ENCODE assay signal across 8 cellular contexts in the genomic region with DNA sequence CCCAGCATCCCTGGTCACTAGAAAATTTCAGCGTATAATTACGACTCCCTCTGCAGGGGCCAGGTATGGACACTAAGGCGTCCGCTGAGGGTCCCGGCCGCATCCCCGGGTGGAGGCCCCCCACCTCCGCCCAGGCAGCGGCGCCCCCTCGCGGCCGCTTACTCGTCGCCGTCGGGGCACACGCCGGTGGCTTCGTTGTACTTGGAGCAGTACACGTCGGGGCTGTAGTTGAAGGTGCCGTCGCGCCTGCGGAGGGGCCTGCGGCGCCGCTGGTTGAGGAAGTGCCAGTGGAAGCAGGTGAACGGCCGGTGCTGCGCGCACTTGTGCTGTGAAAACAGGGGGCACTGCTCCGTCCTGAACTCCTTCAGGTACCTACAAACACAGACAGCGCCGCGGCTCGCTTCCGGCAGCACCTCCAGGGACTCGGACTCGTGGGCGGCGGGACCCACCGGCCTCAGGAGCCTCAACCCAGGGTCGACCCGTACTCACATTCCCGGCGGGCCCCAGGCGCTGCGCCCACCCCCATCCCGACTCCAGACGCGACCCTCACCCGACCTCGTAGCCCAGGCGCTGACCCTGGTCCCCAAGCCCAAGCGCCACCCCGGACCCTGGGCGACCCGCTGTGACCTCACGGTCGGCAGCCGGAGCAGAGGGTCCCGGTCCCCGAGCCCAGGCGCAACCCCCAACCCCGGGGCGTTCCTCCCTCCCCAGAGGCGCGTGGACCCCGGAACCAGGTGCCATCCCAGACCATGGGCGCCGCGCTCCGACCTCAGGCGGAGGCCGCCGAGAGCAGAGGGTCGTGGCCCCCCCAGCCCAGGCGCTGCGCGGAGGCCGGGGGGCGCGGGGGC. TPM values are rescaled to one million over a fixed set of nuclear protein-coding genes. Genes with fewer than 3 reads are reported as not detected.
DNase-seq lines count a peak whose midpoint lies in the region; ATAC-seq and TF ChIP-seq lines count a peak whose summit lies in the region.

No MANE protein-coding gene starts in this region.

- intact Hi-C loops in MCF 10A (cut with micrococcal nuclease): no loop called here

- H3K27me3 Mint-ChIP-seq in MCF 10A (ENCODE audit: insufficient read depth, unreplicated experiment): no peaks in the 10 kb centered on the region

- ATAC-seq in GM21390 (IDR thresholded peaks at IDR 0.05; ENCODE audit: unreplicated experiment): no peak

- POLR2A ChIA-PET in BJ (lab: Charles Lee): no interaction called here
- POLR2A ChIA-PET in MCF 10A (lab: Yijun Ruan, JAX): interaction anchor here (0.8 kb wide), 1 partner anchor 50 kb away, joined by 4 read pairs; no protein-coding TSS in a partner anchor

- CTCF ChIA-PET in BJ (lab: Yijun Ruan, JAX) (interaction anchor here (0.8 kb wide), 1 partner anchor 110 kb away, joined by 4 read pairs; no protein-coding TSS in a partner anchor), MCF 10A (lab: Yijun Ruan, JAX) (interaction anchor here (0.8 to 1.1 kb wide), 3 partner anchors 17 to 277 kb away, joined by 3 to 4 read pairs (median 3); no protein-coding TSS in a partner anchor)

- TF ChIP-seq CTCF in BJ (IDR thresholded peaks at IDR 0.05; ENCODE audit: insufficient read depth, low read depth, low read length) (peak; percentile 60), LNCAP (IDR thresholded peaks at IDR 0.05) (peak; percentile 78), MCF 10A (IDR thresholded peaks at IDR 0.05; ENCODE audit: unreplicated experiment) (peak; percentile 72)

- DNase-seq in BJ (ENCODE audit: low read depth): no peak
- peak; percentile 50 for DNase-seq in GM19240 (ENCODE audit: insufficient read length, low spot score)
- peak; percentile 76 for DNase-seq in UCSD-AML1 (lab: John Stamatoyannopoulos, UW; ENCODE audit: unreplicated experiment)
- DNase-seq in MCF 10A (ENCODE audit: unreplicated experiment): peak; percentile 49
- peak; percentile 79 for DNase-seq in islet precursor cell
- peak; percentile 67 for DNase-seq in stimulated activated CD4-positive, alpha-beta T cell treated with anti-CD3 and anti-CD28 coated beads, Interleukin-1b, Interleukin-23, amount 100 ng/mL, for 48 hours

- H3K36me3 Mint-ChIP-seq in MCF 10A (ENCODE audit: insufficient read depth, unreplicated experiment): peaks cover 24% of the 10 kb centered on the region

- H3K27ac Mint-ChIP-seq in MCF 10A (ENCODE audit: low read depth, unreplicated experiment): no peak overlapping the region

- peaks cover 1% of the 10 kb centered on the region for H3K36me3 ChIP-seq in BJ (ENCODE audit: control insufficient read depth, insufficient read depth, low read length)

- no peaks in the 10 kb centered on the region for H3K9me3 Mint-ChIP-seq in MCF 10A (ENCODE audit: unreplicated experiment)

- no peaks in the 10 kb centered on the region for H3K4me1 Mint-ChIP-seq in MCF 10A (ENCODE audit: insufficient read depth, unreplicated experiment)

- H3K27me3 ChIP-seq in BJ (ENCODE audit: control insufficient read depth, insufficient read depth, low read length): no peaks in the 10 kb centered on the region

- H3K4me3 Mint-ChIP-seq in MCF 10A (ENCODE audit: unreplicated experiment): peak overlapping the region; percentile 70

- no TSS peak for BruUV-seq in MCF 10A (replicated peaks; lab: Mats Ljungman, UMichigan)

- H3K4me3 ChIP-seq in BJ (ENCODE audit: low read depth, low read length): peak overlapping the region; percentile 99

RNA-seq across cellular contexts. Expression of a gene that starts 0.6 kb away (rescaled TPM):
- polyA plus RNA-seq in BJ (2011; rRNA removed): 7.9 and 15.4 TPM in 2 replicates
- 3.5 and 8.9 TPM in 2 replicates for polyA minus RNA-seq in BJ (2011; rRNA and poly(A)+ RNA removed)
- 12.3 and 13.4 TPM in 2 replicates for total RNA-seq in MCF 10A (2022)

RNA-seq across cellular contexts. Expression of a gene that starts 6.6 kb away (rescaled TPM):
- 13.3 and 19.3 TPM in 2 replicates for polyA plus RNA-seq in BJ (2011; rRNA removed)
- polyA minus RNA-seq in BJ (2011; rRNA and poly(A)+ RNA removed): 3.6 and 9.1 TPM in 2 replicates
- 19.1 and 21.4 TPM in 2 replicates for total RNA-seq in MCF 10A (2022)

RNA-seq across cellular contexts. Expression of a gene that starts 17.0 kb away (rescaled TPM):
- not detected in 2 replicates for polyA plus RNA-seq in BJ (2011; rRNA removed)
- polyA minus RNA-seq in BJ (2011; rRNA and poly(A)+ RNA removed): not detected in 2 replicates
- total RNA-seq in MCF 10A (2022): not detected in 2 replicates

RNA-seq across cellular contexts. Expression of a gene that starts 30.4 kb away (rescaled TPM):
- 0.04 and 0.23 TPM in 2 replicates for polyA plus RNA-seq in BJ (2011; rRNA removed)
- polyA minus RNA-seq in BJ (2011; rRNA and poly(A)+ RNA removed): not detected in 2 replicates
- total RNA-seq in MCF 10A (2022): 0.28 and 1.2 TPM in 2 replicates
